8 cellular contexts compared by ENCODE assay signal in the genomic region with DNA sequence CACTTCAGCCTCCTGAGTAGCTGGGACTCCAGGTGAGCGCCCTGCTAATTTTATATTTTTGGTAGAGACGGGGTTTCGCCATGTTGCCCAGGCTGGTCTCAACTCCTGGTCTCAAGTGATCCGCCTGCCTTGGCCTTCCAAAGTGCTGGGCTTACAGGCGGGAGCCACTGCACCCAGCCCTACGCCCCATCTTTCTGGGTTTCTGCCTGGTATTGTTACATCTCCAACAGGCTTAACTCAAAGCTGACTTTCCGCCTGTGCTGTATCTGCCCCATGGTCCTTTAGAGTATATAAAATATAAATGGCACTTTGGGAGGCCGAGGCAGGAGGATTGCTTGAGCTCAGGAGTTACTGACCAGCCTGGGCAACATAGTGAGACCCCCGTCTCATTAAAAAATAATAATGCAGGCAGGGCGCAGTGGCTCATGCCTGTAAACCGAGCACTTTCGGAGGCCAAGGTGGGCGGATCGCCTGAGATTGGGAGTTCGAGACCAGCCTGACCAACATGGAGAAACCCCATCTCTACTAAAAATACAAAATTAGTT. TPM values are rescaled to one million over a fixed set of nuclear protein-coding genes. Genes with fewer than 3 reads are reported as not detected.
DNase-seq lines count a peak whose midpoint lies in the region; ATAC-seq and TF ChIP-seq lines count a peak whose summit lies in the region.

No MANE protein-coding gene starts in this region.

- no peak for ATAC-seq in GM21423 (IDR thresholded peaks at IDR 0.05; ENCODE audit: unreplicated experiment)
- ATAC-seq in GM21717 (IDR thresholded peaks at IDR 0.05; ENCODE audit: unreplicated experiment) = no peak

- no peak for TF ChIP-seq RAD21 in Ishikawa (IDR thresholded peaks at IDR 0.05; ENCODE audit: low read depth)

- TF ChIP-seq EP300 in Ishikawa (IDR thresholded peaks at IDR 0.05; ENCODE audit: borderline replicate concordance) = no peak

- no peaks in the 10 kb centered on the region for H3K9me3 ChIP-seq in mononuclear cell (ENCODE audit: low read depth, low read length)

- peaks cover 49% of the 10 kb centered on the region for H3K4me1 ChIP-seq in mononuclear cell (ENCODE audit: insufficient read depth, low read length)

- DNase-seq in AG09309 (ENCODE audit: low read depth) = no peak
- DNase-seq in cardiac fibroblast (ENCODE audit: low read depth in 2 of 2) = no peak
- no peak for DNase-seq in pons (ENCODE audit: low spot score)
- no peak for DNase-seq in NCI-H2171 (lab: John Stamatoyannopoulos, UW)

- H3K4me3 ChIP-seq in AG09309 (ENCODE audit: control insufficient read depth, low read depth, low read length) (peak overlapping the region; percentile 81), cardiac fibroblast (replicated peaks in 1 of 2; ENCODE audit: low read depth in 2 of 2, low read length in 2 of 2) (peak overlapping the region; percentile 74 to 77), mononuclear cell (ENCODE audit: low read length) (peak overlapping the region; percentile 53)

- TF ChIP-seq CTCF in AG09309 (IDR thresholded peaks at IDR 0.05; ENCODE audit: control insufficient read depth, insufficient read depth, low read depth, low read length, missing control alignments) = no peak
- no peak for TF ChIP-seq CTCF in cardiac fibroblast (IDR thresholded peaks at IDR 0.05; ENCODE audit: low read depth, low read length)

- H3K27me3 ChIP-seq in mononuclear cell (ENCODE audit: insufficient read depth, low read length) = no peaks in the 10 kb centered on the region

TF ChIP-seq in Ishikawa, 13 proteins besides CTCF, POLR2A, EP300 and RAD21:
- TF ChIP-seq TCF12 (IDR thresholded peaks at IDR 0.05; ENCODE audit: low read depth) = no peak
- peak; percentile 3; the same call in 1 of the 2 replicates for TF ChIP-seq TAF1 (IDR thresholded peaks at IDR 0.05; ENCODE audit: low read depth)
- 0 out of 2 replicates have a peak, but pooled peaks have one; percentile 11 for TF ChIP-seq YY1 (IDR thresholded peaks at IDR 0.05; ENCODE audit: low read depth)
- no peak for TF ChIP-seq TEAD4 (IDR thresholded peaks at IDR 0.05)
- TF ChIP-seq CEBPB (IDR thresholded peaks at IDR 0.05) = no peak
- TF ChIP-seq, protein P1, sequence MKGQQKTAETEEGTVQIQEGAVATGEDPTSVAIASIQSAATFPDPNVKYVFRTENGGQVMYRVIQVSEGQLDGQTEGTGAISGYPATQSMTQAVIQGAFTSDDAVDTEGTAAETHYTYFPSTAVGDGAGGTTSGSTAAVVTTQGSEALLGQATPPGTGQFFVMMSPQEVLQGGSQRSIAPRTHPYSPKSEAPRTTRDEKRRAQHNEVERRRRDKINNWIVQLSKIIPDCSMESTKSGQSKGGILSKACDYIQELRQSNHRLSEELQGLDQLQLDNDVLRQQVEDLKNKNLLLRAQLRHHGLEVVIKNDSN (IDR thresholded peaks at IDR 0.05) = no peak

RNA-seq across cellular contexts. Expression of a gene that starts 36.5 kb away (rescaled TPM):
- 0.21 TPM for total RNA-seq in mononuclear cell
